8 cellular contexts compared by ENCODE assay signal in the genomic region with DNA sequence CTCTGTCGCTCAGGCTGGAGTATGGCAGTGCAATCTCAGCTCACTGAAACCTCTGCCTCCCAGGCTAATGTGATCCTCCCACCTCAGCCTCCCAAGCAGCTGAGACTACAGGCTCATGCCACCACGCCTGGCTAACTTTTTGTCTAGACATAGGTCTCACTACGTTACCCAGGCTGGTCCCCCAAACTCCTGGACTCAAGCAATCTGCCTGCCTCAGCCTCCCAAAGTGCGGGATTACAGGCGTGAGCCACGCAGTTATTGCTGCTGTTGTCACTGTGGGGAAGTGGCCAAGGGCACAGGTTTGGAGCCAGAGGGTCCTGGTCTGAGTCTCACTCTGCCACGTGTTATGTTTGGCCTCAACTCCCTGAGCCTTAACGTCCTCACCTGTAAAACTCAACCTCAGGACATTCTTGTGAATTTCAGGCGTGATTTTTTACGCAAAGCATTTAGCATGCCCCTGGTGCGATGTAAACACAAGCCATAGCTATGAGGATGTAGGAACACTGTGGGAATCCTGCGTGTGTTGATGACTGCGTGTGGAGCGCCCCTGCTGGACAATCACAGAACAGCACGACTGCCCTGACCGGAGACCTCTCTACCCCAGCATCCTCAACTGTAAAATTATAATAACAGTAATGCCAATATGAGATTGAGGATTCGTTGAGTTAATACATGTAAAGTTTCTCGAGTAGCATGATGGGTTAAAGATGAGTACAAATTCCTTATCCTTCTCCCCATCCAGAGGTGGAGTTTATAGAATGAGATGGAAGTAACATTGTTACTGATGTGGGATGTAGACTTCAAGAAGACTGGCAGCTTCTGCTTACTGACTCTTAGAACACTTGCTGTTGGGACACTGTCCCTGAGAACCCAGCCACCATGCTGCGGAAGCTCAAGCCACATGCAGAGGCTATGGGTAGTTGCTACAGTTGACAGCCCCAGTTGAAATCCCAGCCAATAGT. TPM values are rescaled to one million over a fixed set of nuclear protein-coding genes. Genes with fewer than 3 reads are reported as not detected.
A peak's percentile ranks its signal among the peaks of the same experiment; 100 is the strongest.
DNase-seq lines count a peak whose midpoint lies in the region; TF ChIP-seq lines count a peak whose summit lies in the region.

No MANE protein-coding gene starts in this region.

- DNase-seq in COLO668 (lab: John Stamatoyannopoulos, UW; ENCODE audit: unreplicated experiment) (peak; percentile 33), dermis blood vessel endothelial cell (peak; percentile 72), mesothelial cell of epicardium (ENCODE audit: low spot score in 2 of 2, unreplicated experiment in 2 of 2) (peak in 1 of 2 experiments; percentile 71), posterior vena cava (ENCODE audit: low spot score) (no peak), amniotic stem cell (lab: John Stamatoyannopoulos, UW) (no peak)
- DNase-seq in activated CD4-positive, alpha-beta T cell treated with anti-CD3 and anti-CD28 coated beads for 48 hours, result peak; percentile 75
- peak in 5 of 6 experiments; percentile 12 to 67 (median 50) for DNase-seq in stimulated activated naive CD4-positive, alpha-beta T cell (lab: John Stamatoyannopoulos, UW)

- intact Hi-C loops in posterior vena cava (cut with DNase I), result no loop called here

- H3K4me3 Mint-ChIP-seq in mesothelial cell of epicardium, result no peak overlapping the region

- no peaks in the 10 kb centered on the region for H3K9me3 Mint-ChIP-seq in mesothelial cell of epicardium

- no peaks in the 10 kb centered on the region for H3K36me3 Mint-ChIP-seq in mesothelial cell of epicardium

- peaks cover 27% of the 10 kb centered on the region for H3K27me3 Mint-ChIP-seq in mesothelial cell of epicardium (ENCODE audit: low read depth)

- no peaks in the 10 kb centered on the region for H3K4me1 Mint-ChIP-seq in mesothelial cell of epicardium

- H3K27ac Mint-ChIP-seq in mesothelial cell of epicardium, result no peak overlapping the region

- TF ChIP-seq CTCF in LNCAP (IDR thresholded peaks at IDR 0.05) (peak; percentile 75), mesothelial cell of epicardium (IDR thresholded peaks at IDR 0.05; ENCODE audit: unreplicated experiment) (peak; percentile 91)

RNA-seq across cellular contexts. Expression of gene PNMA8B, which starts 41.8 kb away (rescaled TPM):
- under 0.01 and 0.17 TPM in 2 replicates for total RNA-seq in dermis blood vessel endothelial cell
- total RNA-seq in mesothelial cell of epicardium, result 3.0 to 3.2 TPM (median 3.1 TPM) in 3 replicates
- 1 to 10 TPM; 1.8 to 3.8 TPM for total RNA-seq in posterior vena cava

Comparison
In these comparisons a context has a peak if more than half of its experiments do, and no peak if none do; other contexts are left out.
1. DNase-seq: peak in COLO668 (single experiment), activated CD4-positive, alpha-beta T cell treated with anti-CD3 and anti-CD28 coated beads for 48 hours (single experiment), dermis blood vessel endothelial cell (single experiment) and stimulated activated naive CD4-positive, alpha-beta T cell (5 of 6); none in posterior vena cava (single experiment) and amniotic stem cell (single experiment).